In genomic region chr13:90105276-90105675, GRCh38 we compare ENCODE assay signal across 19 cellular contexts.
DNase-seq lines count a peak whose midpoint lies in the region; ATAC-seq and TF ChIP-seq lines count a peak whose summit lies in the region.
"Had no signal": no experiment of that assay in that cellular context is flagged by ENCODE, and none has a peak within 500 bp of the region (broad histone marks: within the 10 kb centered on the region; RNA-seq: fewer than 3 reads in every experiment).

No MANE protein-coding gene starts in this region.

- no peaks in the 10 kb centered on the region for H3K36me3 Mint-ChIP-seq in mesothelial cell of epicardium
- H3K36me3 Mint-ChIP-seq: CD4-positive, CD25-positive, alpha-beta regulatory T cell had no signal

- peaks cover 15% of the 10 kb centered on the region for H3K4me1 Mint-ChIP-seq in mesothelial cell of epicardium
- H3K4me1 Mint-ChIP-seq: CD4-positive, CD25-positive, alpha-beta regulatory T cell; endodermal cell; memory B cell had no signal

- H3K9me3 Mint-ChIP-seq in mesothelial cell of epicardium = peaks cover 3% of the 10 kb centered on the region
- H3K9me3 Mint-ChIP-seq: endodermal cell had no signal

- H3K4me1 ChIP-seq in mucosa of descending colon (ENCODE audit: low read depth) = no peaks in the 10 kb centered on the region
- H3K4me1 ChIP-seq: ascending aorta had no signal

- H3K36me3 ChIP-seq in mucosa of descending colon (ENCODE audit: low read depth) = no peaks in the 10 kb centered on the region
- H3K36me3 ChIP-seq: ascending aorta had no signal

- in situ Hi-C loops in astrocyte of the cerebellum (cut with HindIII; ENCODE audit: low sequenced_read_pairs) = no loop called here

- no peak overlapping the region for H3K4me3 Mint-ChIP-seq in mesothelial cell of epicardium
- H3K4me3 Mint-ChIP-seq: CD4-positive, CD25-positive, alpha-beta regulatory T cell; endodermal cell; memory B cell; stimulated activated naive CD8-positive, alpha-beta T cell treated with anti-CD3 and anti-CD28 coated beads, Interleukin-15, Interleukin-2, amounts not matched to agents 100 ng/mL and 50 ng/mL, for 24 hours had no signal

- no peaks in the 10 kb centered on the region for H3K9me3 ChIP-seq in mucosa of descending colon
- H3K9me3 ChIP-seq: ascending aorta had no signal

- no peak for ATAC-seq in GM18870 (IDR thresholded peaks at IDR 0.05; ENCODE audit: unreplicated experiment)
- no peak for ATAC-seq in GM21390 (IDR thresholded peaks at IDR 0.05; ENCODE audit: unreplicated experiment)
- no peak for ATAC-seq in mucosa of descending colon
- ATAC-seq in activated CD4-positive, CD25-positive, alpha-beta regulatory T cell treated with anti-CD3 and anti-CD28 coated beads, Interleukin-2, amount 50 U/mL, for 24 hours = no peak

- DNase-seq in ELF-1 (ENCODE audit: low read depth, low spot score) = peak; percentile 8
- peak; percentile 81 for DNase-seq in MV-4-11 (lab: John Stamatoyannopoulos, UW)
- peak; percentile 19 for DNase-seq in astrocyte of the cerebellum (ENCODE audit: low read depth)
- DNase-seq in mesothelial cell of epicardium (ENCODE audit: low spot score in 2 of 2, unreplicated experiment in 2 of 2) = no peak
- no peak for DNase-seq in mucosa of descending colon
- DNase-seq: activated CD8-positive, alpha-beta memory T cell treated with anti-CD3 and anti-CD28 coated beads, Interleukin-2, amount 50 U/mL, for 48 hours; CD4-positive, CD25-positive, alpha-beta regulatory T cell; GOT3; hypothalamus; IMR-90; NCI-H2029 had no signal

- TF ChIP-seq CTCF in astrocyte of the cerebellum (IDR thresholded peaks at IDR 0.05; ENCODE audit: low read depth, low read length, missing control alignments) = no peak
- TF ChIP-seq CTCF in mesothelial cell of epicardium (IDR thresholded peaks at IDR 0.05; ENCODE audit: unreplicated experiment) = no peak
- TF ChIP-seq CTCF in mucosa of descending colon (IDR thresholded peaks at IDR 0.05) = no peak

- peak overlapping the region; percentile 66 for H3K27ac Mint-ChIP-seq in mesothelial cell of epicardium
- H3K27ac Mint-ChIP-seq: CD4-positive, CD25-positive, alpha-beta regulatory T cell; endodermal cell; memory B cell; progenitor cell of endocrine pancreas; stimulated activated naive CD8-positive, alpha-beta T cell treated with anti-CD3 and anti-CD28 coated beads, Interleukin-15, Interleukin-2, amounts not matched to agents 100 ng/mL and 50 ng/mL, for 24 hours had no signal

- H3K4me3 ChIP-seq in astrocyte of the cerebellum (ENCODE audit: low read depth, low read length) (no peak overlapping the region), mucosa of descending colon (no peak overlapping the region)
- H3K4me3 ChIP-seq: ascending aorta had no signal

- intact Hi-C loops in mucosa of descending colon (cut with DNase I, micrococcal nuclease) = no loop called here

- H3K27me3 Mint-ChIP-seq in mesothelial cell of epicardium (ENCODE audit: low read depth) = no peaks in the 10 kb centered on the region
- H3K27me3 Mint-ChIP-seq: CD4-positive, CD25-positive, alpha-beta regulatory T cell; memory B cell; progenitor cell of endocrine pancreas; stimulated activated naive CD8-positive, alpha-beta T cell treated with anti-CD3 and anti-CD28 coated beads, Interleukin-15, Interleukin-2, amounts not matched to agents 100 ng/mL and 50 ng/mL, for 24 hours had no signal

Comparison
In these comparisons a context has a peak if more than half of its experiments do, and no peak if none do; other contexts are left out.
1. DNase-seq: peak in ELF-1 (single experiment), MV-4-11 (single experiment) and astrocyte of the cerebellum (single experiment); none in mesothelial cell of epicardium (0 of 2) and mucosa of descending colon (0 of 3).